Comparison of ENCODE assay signal across 29 cellular contexts in the genomic region with DNA sequence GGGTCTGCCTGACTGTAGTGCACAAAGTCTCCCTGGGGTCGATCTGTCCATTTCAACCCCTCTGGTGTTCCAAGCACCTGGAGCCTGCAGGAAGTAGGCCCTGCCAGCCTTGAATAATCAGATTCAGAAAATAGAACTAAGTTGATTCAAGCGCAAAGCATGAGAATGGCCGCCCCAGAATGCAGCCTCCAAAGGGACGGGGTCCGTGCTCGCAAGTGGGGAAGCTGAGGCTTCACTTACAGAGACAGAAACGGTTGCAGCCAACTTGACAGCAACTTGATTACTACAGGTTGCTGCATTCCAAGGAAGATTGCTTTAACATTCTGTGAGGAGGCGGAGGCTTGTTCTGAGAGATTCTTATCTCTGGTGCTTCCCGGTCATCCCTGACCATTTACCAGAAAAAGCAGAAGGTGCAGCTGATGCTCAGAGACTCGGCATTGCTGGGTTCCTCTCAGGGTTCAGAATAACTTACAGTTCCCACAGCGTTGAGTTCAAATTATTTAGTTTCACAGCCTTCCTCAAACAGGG. TPM values are rescaled to one million over a fixed set of nuclear protein-coding genes. Genes with fewer than 3 reads are reported as not detected.
"Had no signal": no experiment of that assay in that cellular context is flagged by ENCODE, and none has a peak within 500 bp of the region (broad histone marks: within the 10 kb centered on the region; RNA-seq: fewer than 3 reads in every experiment).

No MANE protein-coding gene starts in this region.

- DNase-seq: activated B cell treated with CpG ODN at 0.5 μM for 24 hours; activated CD4-positive, alpha-beta T cell treated with anti-CD3 and anti-CD28 coated beads for 36 hours; activated CD4-positive, alpha-beta T cell treated with anti-CD3 and anti-CD28 coated beads, Interleukin-2, amount 50 U/mL, for 4 hours; activated CD8-positive, alpha-beta memory T cell treated with anti-CD3 and anti-CD28 coated beads for 24 hours; activated CD8-positive, alpha-beta memory T cell treated with anti-CD3 and anti-CD28 coated beads, Interleukin-2, amount 50 U/mL, for 4 hours; activated T-cell treated with anti-CD3 and anti-CD28 coated beads, Interleukin-2, amount 50 U/mL, for 24 hours; endodermal cell; esophagus squamous epithelium; gastrocnemius medialis; head of caudate nucleus; hypothalamus; left colon; mucosa of descending colon; nephron progenitor cell; nucleus accumbens; retina; stimulated activated CD4-positive, alpha-beta T cell treated with anti-CD3 and anti-CD28 coated beads, Interleukin-12 subunit alpha, Interleukin-12 subunit beta, amount 100 ng/mL, for 4 hours; stimulated activated CD4-positive, alpha-beta T cell treated with anti-CD3 and anti-CD28 coated beads, Interleukin-4, amount 100 ng/mL, for 4 hours; stimulated activated naive CD8-positive, alpha-beta T cell treated with anti-CD3 and anti-CD28 coated beads, Interleukin-15, amount 100 ng/mL, for 72 hours; T-cell; tibial artery had no signal

- H3K36me3 ChIP-seq: esophagus squamous epithelium, gastrocnemius medialis had no signal

- ATAC-seq: activated CD4-positive, alpha-beta T cell treated with anti-CD3 and anti-CD28 coated beads for 36 hours; activated naive CD4-positive, alpha-beta T cell treated with anti-CD3 and anti-CD28 coated beads, Interleukin-2, amount 50 U/mL, for 72 hours; activated T-helper 17 cell treated with anti-CD3 and anti-CD28 coated beads, Interleukin-2, amount 50 U/mL, for 72 hours; gastrocnemius medialis; left colon; mucosa of descending colon; stimulated activated naive CD8-positive, alpha-beta T cell treated with anti-CD3 and anti-CD28 coated beads, Interleukin-15, amount 100 ng/mL, for 72 hours; T-cell had no signal

- H3K9me3 ChIP-seq: esophagus squamous epithelium, gastrocnemius medialis, mucosa of descending colon, tibial artery had no signal

- H3K4me1 ChIP-seq: esophagus squamous epithelium, tibial artery had no signal

- H3K27ac ChIP-seq: coronary artery, esophagus squamous epithelium, gastrocnemius medialis, tibial artery had no signal

- H3K4me3 ChIP-seq: coronary artery, esophagus squamous epithelium, gastrocnemius medialis, mucosa of descending colon, tibial artery had no signal

RNA-seq across cellular contexts. Expression of a gene that starts 14.9 kb away (rescaled TPM):
- total RNA-seq: activated B cell treated with CpG ODN at 0.5 μM for 24 hours; activated T-helper 17 cell treated with anti-CD3 and anti-CD28 coated beads, Interleukin-2, amount 50 U/mL, for 72 hours; bronchial epithelial cell; endodermal cell; esophagus squamous epithelium; left colon; lower leg skin; mucosa of descending colon; progenitor cell of endocrine pancreas; T-cell had no signal
- polyA plus RNA-seq: adipose tissue, urinary bladder had no signal
